ENCODE assay signal across 16 cellular contexts in genomic region chr14:69704319-69704718, GRCh38.
DNase-seq lines count a peak whose midpoint lies in the region; ATAC-seq and TF ChIP-seq lines count a peak whose summit lies in the region.
"Had no signal": no experiment of that assay in that cellular context is flagged by ENCODE, and none has a peak within 500 bp of the region (broad histone marks: within the 10 kb centered on the region; RNA-seq: fewer than 3 reads in every experiment).

No MANE protein-coding gene starts in this region.

- no peaks in the 10 kb centered on the region for H3K27me3 Mint-ChIP-seq in activated T-cell treated with anti-CD3 and anti-CD28 coated beads, Interleukin-2, amount 50 U/mL, for 24 hours
- H3K27me3 Mint-ChIP-seq in activated T-cell treated with anti-CD3 and anti-CD28 coated beads, Interleukin-2, amount 50 U/mL, for 4 hours (ENCODE audit: low read depth) = no peaks in the 10 kb centered on the region
- no peaks in the 10 kb centered on the region for H3K27me3 Mint-ChIP-seq in natural killer cell treated with Interleukin-12 subunit alpha and Interleukin-12 subunit beta and Interleukin-15 and Interleukin-18, amount 100 ng/mL, for 72 hours

- no peak overlapping the region for H3K4me3 Mint-ChIP-seq in activated T-cell treated with anti-CD3 and anti-CD28 coated beads, Interleukin-2, amount 50 U/mL, for 24 hours
- no peak overlapping the region for H3K4me3 Mint-ChIP-seq in activated T-cell treated with anti-CD3 and anti-CD28 coated beads, Interleukin-2, amount 50 U/mL, for 4 hours
- no peak overlapping the region for H3K4me3 Mint-ChIP-seq in natural killer cell treated with Interleukin-12 subunit alpha and Interleukin-12 subunit beta and Interleukin-15 and Interleukin-18, amount 100 ng/mL, for 72 hours

- H3K27ac ChIP-seq in BLaER1 treated with 17β-estradiol and CSF1 and Interleukin-3, amounts not matched to agents 10 nM and 100 nM = peak overlapping the region in 8 of 11 experiments; percentile 13 to 92 (median 86); a peak in 16 of 22 replicates

- H3K27me3 ChIP-seq in BLaER1 treated with 17β-estradiol and CSF1 and Interleukin-3, amounts not matched to agents 10 nM and 100 nM = no peaks in the 10 kb centered on the region
- H3K27me3 ChIP-seq in Loucy (ENCODE audit: insufficient read depth, low read length, poor library complexity, severe bottlenecking) = no peaks in the 10 kb centered on the region
- H3K27me3 ChIP-seq: Peyer's patch had no signal

- peaks cover 0 to 73% (median 0%) of the 10 kb centered on the region in 11 experiments; a peak in 6 of 22 replicates for H4K20me1 ChIP-seq in BLaER1 treated with 17β-estradiol and CSF1 and Interleukin-3, amounts not matched to agents 10 nM and 100 nM
- H4K20me1 ChIP-seq in Loucy (ENCODE audit: insufficient read depth, low read length, poor library complexity, severe bottlenecking) = no peaks in the 10 kb centered on the region

- H2AFZ ChIP-seq in Loucy (ENCODE audit: low read length) = no peak overlapping the region

- no peaks in the 10 kb centered on the region for H3K9me3 ChIP-seq in BLaER1 treated with 17β-estradiol and CSF1 and Interleukin-3, amounts not matched to agents 10 nM and 100 nM (replicated peaks in 1 of 11)
- H3K9me3 ChIP-seq in Loucy (ENCODE audit: insufficient read depth, low read depth, low read length) = no peaks in the 10 kb centered on the region
- H3K9me3 ChIP-seq: Peyer's patch had no signal

- peaks cover 88% of the 10 kb centered on the region for H3K36me3 Mint-ChIP-seq in activated T-cell treated with anti-CD3 and anti-CD28 coated beads, Interleukin-2, amount 50 U/mL, for 24 hours (ENCODE audit: low read depth)
- H3K36me3 Mint-ChIP-seq in activated T-cell treated with anti-CD3 and anti-CD28 coated beads, Interleukin-2, amount 50 U/mL, for 4 hours (ENCODE audit: insufficient read depth) = peaks cover 36% of the 10 kb centered on the region
- peaks cover 15% of the 10 kb centered on the region for H3K36me3 Mint-ChIP-seq in natural killer cell treated with Interleukin-12 subunit alpha and Interleukin-12 subunit beta and Interleukin-15 and Interleukin-18, amount 100 ng/mL, for 72 hours

- H3F3A ChIP-seq in Loucy (ENCODE audit: low read depth) = peaks cover 5% of the 10 kb centered on the region; the same call in 1 of the 2 replicates

- ATAC-seq in activated T-cell treated with anti-CD3 and anti-CD28 coated beads, Interleukin-2, amount 50 U/mL, for 4 hours = no peak
- no peak for ATAC-seq in natural killer cell treated with Interleukin-12 subunit alpha and Interleukin-12 subunit beta and Interleukin-15 and Interleukin-18, amount 100 ng/mL, for 72 hours

- peaks cover 86 to 99% (median 97%) of the 10 kb centered on the region in 10 experiments for H3K4me1 ChIP-seq in BLaER1 treated with 17β-estradiol and CSF1 and Interleukin-3, amounts not matched to agents 10 nM and 100 nM
- peaks cover 67% of the 10 kb centered on the region for H3K4me1 ChIP-seq in Loucy (ENCODE audit: insufficient read depth, low read length, poor library complexity, severe bottlenecking)

- H3K36me3 ChIP-seq in BLaER1 treated with 17β-estradiol and CSF1 and Interleukin-3, amounts not matched to agents 10 nM and 100 nM = peaks cover 36 to 52% (median 47%) of the 10 kb centered on the region in 11 experiments
- peaks cover 44% of the 10 kb centered on the region; the same call in 1 of the 2 replicates for H3K36me3 ChIP-seq in Loucy (ENCODE audit: insufficient read depth, low read length)

- H3K9ac ChIP-seq in BLaER1 treated with 17β-estradiol and CSF1 and Interleukin-3, amounts not matched to agents 10 nM and 100 nM = no peak overlapping the region
- H3K9ac ChIP-seq in Loucy (ENCODE audit: low read depth, low read length, poor library complexity, severe bottlenecking) = peak overlapping the region; percentile 33

- H3K27ac Mint-ChIP-seq in activated T-cell treated with anti-CD3 and anti-CD28 coated beads, Interleukin-2, amount 50 U/mL, for 24 hours = peak overlapping the region; percentile 80
- H3K27ac Mint-ChIP-seq in natural killer cell treated with Interleukin-12 subunit alpha and Interleukin-12 subunit beta and Interleukin-15 and Interleukin-18, amount 100 ng/mL, for 72 hours = peak overlapping the region; percentile 64 to 79

- TF ChIP-seq CTCF in Loucy (conservative IDR thresholded peaks at IDR 0.05; ENCODE audit: low read length) (no peak), GM20000 (IDR thresholded peaks at IDR 0.05; ENCODE audit: extremely low read depth, missing control alignments) (no peak)

- peaks cover 48% of the 10 kb centered on the region for H3K79me2 ChIP-seq in Loucy (ENCODE audit: insufficient read depth, low read length)

- no peak overlapping the region; a peak in 2 of 20 replicates for H3K4me3 ChIP-seq in BLaER1 treated with 17β-estradiol and CSF1 and Interleukin-3, amounts not matched to agents 10 nM and 100 nM
- H3K4me3 ChIP-seq in Loucy (ENCODE audit: low read length, poor library complexity, severe bottlenecking) = no peak overlapping the region
- H3K4me3 ChIP-seq: Peyer's patch had no signal

- no peaks in the 10 kb centered on the region for H3K9me2 ChIP-seq in Loucy (replicated peaks; ENCODE audit: low read depth, low read length)

- H3K4me1 Mint-ChIP-seq in activated T-cell treated with anti-CD3 and anti-CD28 coated beads, Interleukin-2, amount 50 U/mL, for 24 hours (ENCODE audit: low read depth) = peaks cover 64% of the 10 kb centered on the region
- peaks cover 51% of the 10 kb centered on the region for H3K4me1 Mint-ChIP-seq in activated T-cell treated with anti-CD3 and anti-CD28 coated beads, Interleukin-2, amount 50 U/mL, for 4 hours (ENCODE audit: low read depth)
- H3K4me1 Mint-ChIP-seq in natural killer cell treated with Interleukin-12 subunit alpha and Interleukin-12 subunit beta and Interleukin-15 and Interleukin-18, amount 100 ng/mL, for 72 hours (ENCODE audit: low read depth in 2 of 2) = peaks cover 67 to 68% of the 10 kb centered on the region in 2 donors

- peak overlapping the region; percentile 90 to 99 (median 94) for H3K4me2 ChIP-seq in BLaER1 treated with 17β-estradiol and CSF1 and Interleukin-3, amounts not matched to agents 10 nM and 100 nM
- no peak overlapping the region for H3K4me2 ChIP-seq in Loucy (ENCODE audit: low read depth, low read length, poor library complexity, severe bottlenecking)

- no peaks in the 10 kb centered on the region for H3K9me3 Mint-ChIP-seq in activated T-cell treated with anti-CD3 and anti-CD28 coated beads, Interleukin-2, amount 50 U/mL, for 24 hours
- no peaks in the 10 kb centered on the region for H3K9me3 Mint-ChIP-seq in activated T-cell treated with anti-CD3 and anti-CD28 coated beads, Interleukin-2, amount 50 U/mL, for 4 hours
- no peaks in the 10 kb centered on the region for H3K9me3 Mint-ChIP-seq in natural killer cell treated with Interleukin-12 subunit alpha and Interleukin-12 subunit beta and Interleukin-15 and Interleukin-18, amount 100 ng/mL, for 72 hours

- DNase-seq in activated T-cell treated with anti-CD3 and anti-CD28 coated beads, Interleukin-2, amount 50 U/mL, for 24 hours = no peak
- no peak for DNase-seq in activated T-cell treated with anti-CD3 and anti-CD28 coated beads, Interleukin-2, amount 50 U/mL, for 4 hours
- DNase-seq in natural killer cell treated with Interleukin-12 subunit alpha and Interleukin-12 subunit beta and Interleukin-15 and Interleukin-18, amount 100 ng/mL, for 72 hours (ENCODE audit: low spot score) = no peak
- no peak for DNase-seq in stimulated activated naive CD4-positive, alpha-beta T cell treated with Interleukin-2 at 50 U/mL for 16 hours (lab: John Stamatoyannopoulos, UW)
- DNase-seq in activated CD8-positive, alpha-beta memory T cell treated with anti-CD3 and anti-CD28 coated beads, Interleukin-2, amount 50 U/mL, for 4 hours = no peak
- DNase-seq in GM20000 (ENCODE audit: low spot score) = no peak
- DNase-seq: ACHN, DMS 273 treated with DMSO at 0.1 percent for 48 hours, NCI-H1930, NCI-H2171, NCI-H510A, NCI-H82, Peyer's patch, Right ventricle myocardium superior had no signal
